24 cellular contexts compared by ENCODE assay signal in the genomic region with DNA sequence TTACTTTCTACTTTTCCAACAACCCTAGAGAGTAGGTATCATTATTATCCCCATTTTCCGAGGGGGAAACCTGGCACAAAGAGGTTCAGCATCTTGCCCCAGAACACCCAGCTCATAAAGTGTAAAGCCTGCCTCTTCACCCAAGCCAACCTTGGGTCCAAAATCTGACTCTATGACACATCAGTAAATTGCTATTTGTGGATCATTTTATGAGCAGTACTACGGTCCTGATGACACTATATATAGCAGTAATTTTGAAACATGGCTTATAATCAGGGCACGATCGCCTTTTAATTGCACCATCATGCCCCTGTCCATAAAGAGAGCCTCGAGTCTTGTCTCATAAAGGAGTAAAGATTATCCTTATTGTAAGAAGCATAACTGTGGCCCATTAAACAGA. TPM values are rescaled to one million over a fixed set of nuclear protein-coding genes. Genes with fewer than 3 reads are reported as not detected.
DNase-seq lines count a peak whose midpoint lies in the region; ATAC-seq, FAIRE-seq and TF ChIP-seq lines count a peak whose summit lies in the region.
"Had no signal": no experiment of that assay in that cellular context is flagged by ENCODE, and none has a peak within 500 bp of the region (broad histone marks: within the 10 kb centered on the region; RNA-seq: fewer than 3 reads in every experiment).

No MANE protein-coding gene starts in this region.

- no peak overlapping the region for H2BK5ac ChIP-seq in neuronal stem cell (ENCODE audit: low read length)

- TF ChIP-seq CTCF in HFFc6 (IDR thresholded peaks at IDR 0.05) (no peak), keratinocyte (optimal IDR thresholded peaks at IDR 0.05 in 1 of 3, IDR thresholded peaks at IDR 0.05 in 1 of 3, conservative IDR thresholded peaks at IDR 0.05 in 1 of 3; ENCODE audit: extremely low read depth in 1 of 3, insufficient read depth in 2 of 3, low read length in 3 of 3) (no peak), psoas muscle (IDR thresholded peaks at IDR 0.05) (no peak), transverse colon (IDR thresholded peaks at IDR 0.05) (no peak), progenitor cell of endocrine pancreas (IDR thresholded peaks at IDR 0.05; ENCODE audit: unreplicated experiment) (no peak)

- in situ Hi-C loops in transverse colon (cut with MboI; ENCODE audit: low pct_ligation_motif_present in 1 of 4, low pct_unique_long_range_greater_than_20kb in 1 of 4, low sequenced_read_pairs in 3 of 4) = no loop called here

- no peak for TF ChIP-seq EP300 in transverse colon (IDR thresholded peaks at IDR 0.05; ENCODE audit: low read depth)

- no peak overlapping the region for H2BK15ac ChIP-seq in neuronal stem cell (ENCODE audit: low read length)

- no peak overlapping the region for H2AK5ac ChIP-seq in neuronal stem cell (ENCODE audit: low read depth, low read length)

- intact Hi-C loops in psoas muscle (cut with DNase I) = no loop called here
- intact Hi-C loops in transverse colon (cut with DNase I; ENCODE audit: low total_unique reads) = no loop called here

- no peak overlapping the region for H3K4ac ChIP-seq in neuronal stem cell (ENCODE audit: low read length)

- H3K79me2 ChIP-seq in keratinocyte (ENCODE audit: control insufficient read depth, insufficient read depth, low read length) = peaks cover 37% of the 10 kb centered on the region

- 48 to 56% (median 49%) methylated on average over 5 of the region's 5 CpGs for WGBS in psoas muscle, 3 donors
- 43 to 53% methylated on average over 5 of the region's 5 CpGs for WGBS in transverse colon (ENCODE audit: low coverage in 1 of 2), 2 donors
- no CpG with 5 or more reads among the region's 5 CpGs for WGBS in neuronal stem cell (ENCODE audit: extremely low coverage in 2 of 2, insufficient read length in 2 of 2, insufficient replicate concordance in 1 of 2), 2 donors

- H3K9me1 ChIP-seq in keratinocyte (ENCODE audit: control insufficient read depth, extremely low read depth, insufficient read depth, low read length) = peaks cover 2% of the 10 kb centered on the region

- H3K23ac ChIP-seq in neuronal stem cell (ENCODE audit: low read depth, low read length, poor library complexity) = no peak overlapping the region

- H3K9ac ChIP-seq in keratinocyte (ENCODE audit: control insufficient read depth, extremely low read depth, insufficient read depth, low read length) (no peak overlapping the region), neuronal stem cell (ENCODE audit: low read depth, low read length, poor library complexity) (no peak overlapping the region)
- H3K9ac ChIP-seq: BLaER1, GM23248 had no signal

- no peak for FAIRE-seq in keratinocyte (lab: Jason Lieb, UNC)
- FAIRE-seq: A204.1, D721Med, GM12878, GM19239, H1 had no signal

- H3K36me3 Mint-ChIP-seq in HFFc6 (ENCODE audit: low read depth) (peaks cover 7% of the 10 kb centered on the region; the same call in 1 of the 2 replicates), progenitor cell of endocrine pancreas (ENCODE audit: insufficient read depth) (peaks cover 8% of the 10 kb centered on the region)
- H3K36me3 Mint-ChIP-seq: CD4-positive, CD25-positive, alpha-beta regulatory T cell had no signal

- TF ChIP-seq POLR2A in transverse colon (IDR thresholded peaks at IDR 0.05) = no peak

- ATAC-seq in psoas muscle (peak; percentile 25 to 89 (median 70)), HG02759 (IDR thresholded peaks at IDR 0.05; ENCODE audit: unreplicated experiment) (no peak)
- ATAC-seq: GM12878 had no signal

- peak overlapping the region; percentile 46; the same call in 1 of the 2 replicates for H3K27ac Mint-ChIP-seq in HFFc6
- no peak overlapping the region for H3K27ac Mint-ChIP-seq in progenitor cell of endocrine pancreas
- H3K27ac Mint-ChIP-seq: B cell; CD4-positive, CD25-positive, alpha-beta regulatory T cell; CD8-positive, alpha-beta memory T cell had no signal

- H3K27ac ChIP-seq in keratinocyte (ENCODE audit: control insufficient read depth, insufficient read depth, low read length) (no peak overlapping the region), psoas muscle (no peak overlapping the region), transverse colon (peak overlapping the region in 2 of 4 donors; percentile 4 to 46), neuronal stem cell (replicated peaks; ENCODE audit: low read length) (no peak overlapping the region)
- H3K27ac ChIP-seq: 22Rv1, BLaER1, C4-2B, GM23248 had no signal

- H3K27me3 ChIP-seq in keratinocyte (ENCODE audit: control insufficient read depth, extremely low read depth, insufficient read depth, low read length) (no peaks in the 10 kb centered on the region), psoas muscle (ENCODE audit: insufficient read depth in 3 of 3, low read length in 2 of 3) (no peaks in the 10 kb centered on the region), transverse colon (no peaks in the 10 kb centered on the region), neuronal stem cell (ENCODE audit: control insufficient read depth in 3 of 3, insufficient read depth in 3 of 3, low read depth in 1 of 3, low read length in 3 of 3) (no peaks in the 10 kb centered on the region)
- H3K27me3 ChIP-seq: BLaER1 had no signal

- no peak overlapping the region for H3K4me3 Mint-ChIP-seq in HFFc6
- no peak overlapping the region for H3K4me3 Mint-ChIP-seq in progenitor cell of endocrine pancreas (ENCODE audit: low read depth)
- H3K4me3 Mint-ChIP-seq: B cell; CD4-positive, CD25-positive, alpha-beta regulatory T cell; CD8-positive, alpha-beta memory T cell had no signal

- H3K14ac ChIP-seq in neuronal stem cell (ENCODE audit: low read length) = no peak overlapping the region

- dilution Hi-C loops in keratinocyte (cut with MboI; ENCODE audit: extremely low pct_ligation_motif_present, low sequenced_read_pairs) = no loop called here

- no peak overlapping the region for H3K18ac ChIP-seq in neuronal stem cell (ENCODE audit: low read length)

- H4K20me1 ChIP-seq in keratinocyte (ENCODE audit: control insufficient read depth, extremely low read depth, insufficient read depth, low read length) = no peaks in the 10 kb centered on the region

- H3K4me3 ChIP-seq in keratinocyte (ENCODE audit: control insufficient read depth in 2 of 3, extremely low read depth in 1 of 3, insufficient read depth in 2 of 3, low read depth in 1 of 3, low read length in 3 of 3) = no peak overlapping the region
- H3K4me3 ChIP-seq in psoas muscle = no peak overlapping the region
- H3K4me3 ChIP-seq in transverse colon = no peak overlapping the region
- no peak overlapping the region for H3K4me3 ChIP-seq in neuronal stem cell (ENCODE audit: low read length in 2 of 2)
- H3K4me3 ChIP-seq: BLaER1, GM12878, GM23248 had no signal

- no peak overlapping the region for H2BK120ac ChIP-seq in neuronal stem cell (ENCODE audit: low read depth, low read length)

- H4K8ac ChIP-seq in neuronal stem cell (ENCODE audit: low read depth, low read length) = no peak overlapping the region

- H2AFZ ChIP-seq in keratinocyte (ENCODE audit: control insufficient read depth, low read length) (no peak overlapping the region), neuronal stem cell (ENCODE audit: low read length) (no peak overlapping the region)
- H2AFZ ChIP-seq: GM23248 had no signal

- H3K27me3 Mint-ChIP-seq in HFFc6 (ENCODE audit: insufficient read depth) = peaks cover 1% of the 10 kb centered on the region; the same call in 1 of the 2 replicates
- H3K27me3 Mint-ChIP-seq in progenitor cell of endocrine pancreas = no peaks in the 10 kb centered on the region
- H3K27me3 Mint-ChIP-seq: B cell; CD4-positive, CD25-positive, alpha-beta regulatory T cell had no signal

- peaks cover 18% of the 10 kb centered on the region for H3K4me1 ChIP-seq in keratinocyte (ENCODE audit: control insufficient read depth, extremely low read depth, insufficient read depth, low read length)
- H3K4me1 ChIP-seq in psoas muscle = peaks cover 28% of the 10 kb centered on the region
- H3K4me1 ChIP-seq in transverse colon = peaks cover 0 to 22% (median 5%) of the 10 kb centered on the region in 4 donors
- peaks cover 0 to 2% of the 10 kb centered on the region in 2 donors for H3K4me1 ChIP-seq in neuronal stem cell (ENCODE audit: control insufficient read depth in 2 of 2, insufficient read depth in 1 of 2, low read depth in 1 of 2, low read length in 2 of 2)

- no peak for DNase-seq in HFFc6
- DNase-seq in keratinocyte (ENCODE audit: low read depth, low spot score) = no peak
- DNase-seq in psoas muscle = no peak
- DNase-seq in transverse colon = peak; percentile 10
- no peak for DNase-seq in neuronal stem cell (ENCODE audit: low spot score)
- no peak for DNase-seq in progenitor cell of endocrine pancreas (ENCODE audit: low spot score, unreplicated experiment)
- DNase-seq: CD4-positive, CD25-positive, alpha-beta regulatory T cell; CD8-positive, alpha-beta memory T cell; DMS 273 treated with DMSO at 0.1 percent for 48 hours; DMS79; GDM1; H7; HCEC 1CT had no signal

- H3K4me1 Mint-ChIP-seq in HFFc6 (ENCODE audit: low read depth) (peaks cover 44% of the 10 kb centered on the region), progenitor cell of endocrine pancreas (ENCODE audit: low read depth) (peaks cover 33% of the 10 kb centered on the region)
- H3K4me1 Mint-ChIP-seq: B cell; CD4-positive, CD25-positive, alpha-beta regulatory T cell; CD8-positive, alpha-beta memory T cell had no signal

- H4K91ac ChIP-seq in neuronal stem cell (ENCODE audit: low read depth, low read length, poor library complexity) = no peak overlapping the region

- H3K9me3 ChIP-seq in keratinocyte (ENCODE audit: control insufficient read depth, low read depth, low read length) (no peaks in the 10 kb centered on the region), psoas muscle (no peaks in the 10 kb centered on the region), transverse colon (no peaks in the 10 kb centered on the region), neuronal stem cell (replicated peaks in 1 of 2; ENCODE audit: control insufficient read depth in 2 of 2, insufficient read depth in 1 of 2, low read depth in 1 of 2, low read length in 2 of 2) (no peaks in the 10 kb centered on the region)
- H3K9me3 ChIP-seq: BLaER1 had no signal

- H3K36me3 ChIP-seq in keratinocyte (ENCODE audit: control insufficient read depth in 2 of 2, extremely low read depth in 1 of 2, insufficient read depth in 2 of 2, low read length in 2 of 2) (no peaks in the 10 kb centered on the region), psoas muscle (ENCODE audit: insufficient read depth in 1 of 2, low read depth in 1 of 2) (no peaks in the 10 kb centered on the region), transverse colon (no peaks in the 10 kb centered on the region), neuronal stem cell (replicated peaks in 1 of 2; ENCODE audit: control insufficient read depth in 2 of 2, insufficient read depth in 2 of 2, low read length in 2 of 2) (no peaks in the 10 kb centered on the region)
- H3K36me3 ChIP-seq: BLaER1 had no signal

- peak overlapping the region; percentile 47 for H3K4me2 ChIP-seq in keratinocyte (ENCODE audit: control insufficient read depth, extremely low read depth, insufficient read depth, low read depth, low read length)
- no peak overlapping the region for H3K4me2 ChIP-seq in neuronal stem cell (ENCODE audit: insufficient read depth, low read length, poor library complexity, severe bottlenecking)

- no peaks in the 10 kb centered on the region for H3K79me1 ChIP-seq in neuronal stem cell (ENCODE audit: low read depth, low read length)

- H2BK12ac ChIP-seq in neuronal stem cell (ENCODE audit: low read length) = no peak overlapping the region

- no peaks in the 10 kb centered on the region for H3K9me3 Mint-ChIP-seq in HFFc6
- H3K9me3 Mint-ChIP-seq in progenitor cell of endocrine pancreas (ENCODE audit: low read depth) = peaks cover 3% of the 10 kb centered on the region

RNA-seq across cellular contexts. Expression of gene MAGI1, which starts 9.7 kb away (rescaled TPM):
- 10 to 100 TPM; 21.1 to 30.5 (median 22.4) TPM for total RNA-seq in HFFc6 (2021; fragmentation: NEBNext Ultra II Directional; extraction: Animal tissue kit (Norgen Biotek cat#: 25700))
- polyA plus RNA-seq in keratinocyte = 8.0 to 11.2 TPM (median 10.9 TPM) in 3 replicates
- polyA plus RNA-seq in keratinocyte (2011; ENCODE audit: low read depth) = 4.3 TPM
- polyA plus RNA-seq in keratinocyte (2011; cell fraction: cytosol; rRNA removed) = 8.1 and 13.1 TPM in 2 replicates
- 23.1 and 23.6 TPM in 2 replicates for polyA plus RNA-seq in keratinocyte (2011; cell fraction: nucleus; rRNA removed)
- polyA plus RNA-seq in keratinocyte (2012; ENCODE audit: low replicate concordance) = 4.1 and 10.0 TPM in 2 replicates
- polyA minus RNA-seq in keratinocyte = 16.3 to 30.6 TPM (median 20.1 TPM) in 3 replicates
- 11.1 TPM for polyA minus RNA-seq in keratinocyte (2011; cell fraction: cytosol; rRNA and poly(A)+ RNA removed)
- 23.2 and 46.6 TPM in 2 replicates for polyA minus RNA-seq in keratinocyte (2011; cell fraction: nucleus; rRNA and poly(A)+ RNA removed)
- 1 to 10 TPM; 4.5 to 6.7 (median 6.2) TPM for total RNA-seq in psoas muscle
- 1 to 10 TPM; 4.6 to 8.1 (median 7.7) TPM for polyA plus RNA-seq in psoas muscle
- 100 to 1,000 TPM in 1 of 4 donors, 10 to 100 TPM in 3; 50.8 to 190 (median 67.4) TPM for total RNA-seq in transverse colon
- polyA plus RNA-seq in neuronal stem cell (2013, experiment 1 of 2) = 17.7 TPM
- 18.1 TPM for polyA plus RNA-seq in neuronal stem cell (2013, experiment 2 of 2)
- total RNA-seq in progenitor cell of endocrine pancreas = 142 and 150 TPM in 2 replicates
- polyA plus RNA-seq: CD8-positive, alpha-beta memory T cell had no signal
